Comparison of ENCODE assay signal across 8 cellular contexts in the genomic region with DNA sequence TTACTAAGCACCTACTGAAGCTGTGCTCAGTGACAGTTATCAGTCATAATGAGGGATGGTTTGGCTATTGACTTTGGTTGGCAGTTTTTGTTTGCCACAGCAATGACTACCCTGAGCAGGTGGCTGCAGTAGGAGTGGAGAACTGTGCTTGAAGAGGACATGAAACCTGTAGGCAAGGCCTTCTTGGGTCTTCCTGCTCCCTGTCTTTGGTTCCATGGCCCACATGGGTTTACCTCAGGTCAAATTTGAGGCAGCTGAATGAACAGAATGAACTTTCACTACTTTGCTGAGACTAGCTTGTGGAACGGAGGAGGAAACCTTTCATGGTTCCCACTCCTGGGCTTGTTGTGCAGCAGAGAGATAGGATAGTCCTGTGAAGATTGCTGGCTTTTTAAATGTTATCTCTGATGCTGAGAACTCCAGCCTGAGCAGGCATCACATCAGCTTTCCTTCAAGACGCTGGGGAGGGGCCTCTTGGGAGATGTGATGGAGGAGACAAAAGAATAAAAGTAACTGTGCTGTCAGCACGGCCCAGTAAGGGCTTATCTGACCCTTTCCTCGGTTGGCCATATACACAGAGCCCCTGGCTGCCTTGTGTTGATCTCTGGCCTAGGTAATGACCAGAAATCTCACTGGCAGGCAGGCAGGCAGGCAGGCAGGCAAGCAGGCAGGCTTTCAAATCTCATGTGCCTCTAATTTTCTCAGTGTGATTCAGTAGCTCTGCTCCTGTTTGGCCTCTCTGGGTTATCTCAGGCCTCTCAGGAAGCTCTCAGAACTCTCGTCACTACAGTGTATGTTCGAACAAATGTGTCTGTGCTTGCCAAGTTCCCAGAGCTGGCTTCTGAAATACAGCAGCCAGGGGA. TPM values are rescaled to one million over a fixed set of nuclear protein-coding genes. Genes with fewer than 3 reads are reported as not detected.
DNase-seq lines count a peak whose midpoint lies in the region; ATAC-seq lines count a peak whose summit lies in the region.

No MANE protein-coding gene starts in this region.

- no peaks in the 10 kb centered on the region for H3K36me3 ChIP-seq in adipocyte (ENCODE audit: control insufficient read depth, insufficient read depth, low read length, severe bottlenecking)
- no peaks in the 10 kb centered on the region for H3K36me3 ChIP-seq in mesodermal cell (ENCODE audit: control insufficient read depth, insufficient read depth, low read length)
- H3K36me3 ChIP-seq in MG63 = no peaks in the 10 kb centered on the region

- peak overlapping the region; percentile 35 for H3K9ac ChIP-seq in adipocyte (ENCODE audit: low read length)

- H3K4me1 ChIP-seq in adipocyte (ENCODE audit: control insufficient read depth, insufficient read depth, low read length) = peaks cover 38% of the 10 kb centered on the region
- peaks cover 39% of the 10 kb centered on the region for H3K4me1 ChIP-seq in mesodermal cell (ENCODE audit: control insufficient read depth, insufficient read depth, low read length, poor library complexity, severe bottlenecking)

- H3K27ac ChIP-seq in mesodermal cell (ENCODE audit: low read depth, low read length, severe bottlenecking) = peak overlapping the region; percentile 82

- ATAC-seq in GM19043 (IDR thresholded peaks at IDR 0.05; ENCODE audit: low read depth, unreplicated experiment) (peak; percentile 68), HG03095 (IDR thresholded peaks at IDR 0.05; ENCODE audit: unreplicated experiment) (peak; percentile 44)

- no peak overlapping the region for H3K4me3 ChIP-seq in adipocyte (ENCODE audit: low read length)
- H3K4me3 ChIP-seq in mesodermal cell (ENCODE audit: extremely low read depth, insufficient read depth, low read length, poor library complexity, severe bottlenecking) = no peak overlapping the region
- H3K4me3 ChIP-seq in MG63 = no peak overlapping the region

- H3K9me3 ChIP-seq in adipocyte (ENCODE audit: control insufficient read depth, low read length) (no peaks in the 10 kb centered on the region), mesodermal cell (ENCODE audit: control insufficient read depth, low read length) (no peaks in the 10 kb centered on the region), MG63 (no peaks in the 10 kb centered on the region)

- H3K27me3 ChIP-seq in adipocyte (replicated peaks; ENCODE audit: control insufficient read depth, insufficient read depth, low read length) (no peaks in the 10 kb centered on the region), MG63 (no peaks in the 10 kb centered on the region)

- WGBS in mesodermal cell (ENCODE audit: insufficient coverage in 2 of 2), 2 experiments = 60 to 73% methylated on average over 6 of the region's 6 CpGs

- DNase-seq in adipocyte (ENCODE audit: low read depth) (no peak), MG63 (no peak), NCI-H1105 treated with DMSO at 0.1 percent for 48 hours (lab: John Stamatoyannopoulos, UW) (no peak), NOMO-1 (lab: John Stamatoyannopoulos, UW; ENCODE audit: unreplicated experiment in 2 of 2) (no peak), activated gamma-delta T cell (lab: John Stamatoyannopoulos, UW) (no peak)

RNA-seq across cellular contexts. Expression of a gene that starts 12.0 kb away (rescaled TPM):
- 37.3 TPM for polyA plus RNA-seq in mesodermal cell (2013, experiment 1 of 2)
- 28.3 TPM for polyA plus RNA-seq in mesodermal cell (2013, experiment 2 of 2)
- total RNA-seq in MG63 (2014; rRNA removed; shearing (Covaris generic); ENCODE audit: low replicate concordance) = 13.4 and 16.5 TPM in 2 replicates

RNA-seq across cellular contexts. Expression of a gene that starts 26.7 kb away (rescaled TPM):
- polyA plus RNA-seq in mesodermal cell (2013, experiment 1 of 2) = 56.3 TPM
- 44.0 TPM for polyA plus RNA-seq in mesodermal cell (2013, experiment 2 of 2)
- 13.0 and 23.7 TPM in 2 replicates for total RNA-seq in MG63 (2014; rRNA removed; shearing (Covaris generic); ENCODE audit: low replicate concordance)

RNA-seq across cellular contexts. Expression of a gene that starts 59.1 kb away (rescaled TPM):
- 16.4 TPM for polyA plus RNA-seq in mesodermal cell (2013, experiment 1 of 2)
- polyA plus RNA-seq in mesodermal cell (2013, experiment 2 of 2) = 13.2 TPM
- total RNA-seq in MG63 (2014; rRNA removed; shearing (Covaris generic); ENCODE audit: low replicate concordance) = 8.1 and 8.9 TPM in 2 replicates
